In genomic region chr3:134838599-134838998, GRCh38 we compare ENCODE assay signal across 2 cellular contexts.
TF ChIP-seq lines count a peak whose summit lies in the region.

No MANE protein-coding gene starts in this region.

TF ChIP-seq in GM23338, 12 proteins besides CTCF, POLR2A, EP300 and RAD21 (continued from another document):
- TF ChIP-seq, protein P1, sequence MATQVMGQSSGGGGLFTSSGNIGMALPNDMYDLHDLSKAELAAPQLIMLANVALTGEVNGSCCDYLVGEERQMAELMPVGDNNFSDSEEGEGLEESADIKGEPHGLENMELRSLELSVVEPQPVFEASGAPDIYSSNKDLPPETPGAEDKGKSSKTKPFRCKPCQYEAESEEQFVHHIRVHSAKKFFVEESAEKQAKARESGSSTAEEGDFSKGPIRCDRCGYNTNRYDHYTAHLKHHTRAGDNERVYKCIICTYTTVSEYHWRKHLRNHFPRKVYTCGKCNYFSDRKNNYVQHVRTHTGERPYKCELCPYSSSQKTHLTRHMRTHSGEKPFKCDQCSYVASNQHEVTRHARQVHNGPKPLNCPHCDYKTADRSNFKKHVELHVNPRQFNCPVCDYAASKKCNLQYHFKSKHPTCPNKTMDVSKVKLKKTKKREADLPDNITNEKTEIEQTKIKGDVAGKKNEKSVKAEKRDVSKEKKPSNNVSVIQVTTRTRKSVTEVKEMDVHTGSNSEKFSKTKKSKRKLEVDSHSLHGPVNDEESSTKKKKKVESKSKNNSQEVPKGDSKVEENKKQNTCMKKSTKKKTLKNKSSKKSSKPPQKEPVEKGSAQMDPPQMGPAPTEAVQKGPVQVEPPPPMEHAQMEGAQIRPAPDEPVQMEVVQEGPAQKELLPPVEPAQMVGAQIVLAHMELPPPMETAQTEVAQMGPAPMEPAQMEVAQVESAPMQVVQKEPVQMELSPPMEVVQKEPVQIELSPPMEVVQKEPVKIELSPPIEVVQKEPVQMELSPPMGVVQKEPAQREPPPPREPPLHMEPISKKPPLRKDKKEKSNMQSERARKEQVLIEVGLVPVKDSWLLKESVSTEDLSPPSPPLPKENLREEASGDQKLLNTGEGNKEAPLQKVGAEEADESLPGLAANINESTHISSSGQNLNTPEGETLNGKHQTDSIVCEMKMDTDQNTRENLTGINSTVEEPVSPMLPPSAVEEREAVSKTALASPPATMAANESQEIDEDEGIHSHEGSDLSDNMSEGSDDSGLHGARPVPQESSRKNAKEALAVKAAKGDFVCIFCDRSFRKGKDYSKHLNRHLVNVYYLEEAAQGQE (IDR thresholded peaks at IDR 0.05; ENCODE audit: unreplicated experiment), result no peak
- TF ChIP-seq ETS1 (IDR thresholded peaks at IDR 0.05), result no peak
- TF ChIP-seq STAT1 (IDR thresholded peaks at IDR 0.05; ENCODE audit: unreplicated experiment), result no peak
- TF ChIP-seq, protein P2, sequence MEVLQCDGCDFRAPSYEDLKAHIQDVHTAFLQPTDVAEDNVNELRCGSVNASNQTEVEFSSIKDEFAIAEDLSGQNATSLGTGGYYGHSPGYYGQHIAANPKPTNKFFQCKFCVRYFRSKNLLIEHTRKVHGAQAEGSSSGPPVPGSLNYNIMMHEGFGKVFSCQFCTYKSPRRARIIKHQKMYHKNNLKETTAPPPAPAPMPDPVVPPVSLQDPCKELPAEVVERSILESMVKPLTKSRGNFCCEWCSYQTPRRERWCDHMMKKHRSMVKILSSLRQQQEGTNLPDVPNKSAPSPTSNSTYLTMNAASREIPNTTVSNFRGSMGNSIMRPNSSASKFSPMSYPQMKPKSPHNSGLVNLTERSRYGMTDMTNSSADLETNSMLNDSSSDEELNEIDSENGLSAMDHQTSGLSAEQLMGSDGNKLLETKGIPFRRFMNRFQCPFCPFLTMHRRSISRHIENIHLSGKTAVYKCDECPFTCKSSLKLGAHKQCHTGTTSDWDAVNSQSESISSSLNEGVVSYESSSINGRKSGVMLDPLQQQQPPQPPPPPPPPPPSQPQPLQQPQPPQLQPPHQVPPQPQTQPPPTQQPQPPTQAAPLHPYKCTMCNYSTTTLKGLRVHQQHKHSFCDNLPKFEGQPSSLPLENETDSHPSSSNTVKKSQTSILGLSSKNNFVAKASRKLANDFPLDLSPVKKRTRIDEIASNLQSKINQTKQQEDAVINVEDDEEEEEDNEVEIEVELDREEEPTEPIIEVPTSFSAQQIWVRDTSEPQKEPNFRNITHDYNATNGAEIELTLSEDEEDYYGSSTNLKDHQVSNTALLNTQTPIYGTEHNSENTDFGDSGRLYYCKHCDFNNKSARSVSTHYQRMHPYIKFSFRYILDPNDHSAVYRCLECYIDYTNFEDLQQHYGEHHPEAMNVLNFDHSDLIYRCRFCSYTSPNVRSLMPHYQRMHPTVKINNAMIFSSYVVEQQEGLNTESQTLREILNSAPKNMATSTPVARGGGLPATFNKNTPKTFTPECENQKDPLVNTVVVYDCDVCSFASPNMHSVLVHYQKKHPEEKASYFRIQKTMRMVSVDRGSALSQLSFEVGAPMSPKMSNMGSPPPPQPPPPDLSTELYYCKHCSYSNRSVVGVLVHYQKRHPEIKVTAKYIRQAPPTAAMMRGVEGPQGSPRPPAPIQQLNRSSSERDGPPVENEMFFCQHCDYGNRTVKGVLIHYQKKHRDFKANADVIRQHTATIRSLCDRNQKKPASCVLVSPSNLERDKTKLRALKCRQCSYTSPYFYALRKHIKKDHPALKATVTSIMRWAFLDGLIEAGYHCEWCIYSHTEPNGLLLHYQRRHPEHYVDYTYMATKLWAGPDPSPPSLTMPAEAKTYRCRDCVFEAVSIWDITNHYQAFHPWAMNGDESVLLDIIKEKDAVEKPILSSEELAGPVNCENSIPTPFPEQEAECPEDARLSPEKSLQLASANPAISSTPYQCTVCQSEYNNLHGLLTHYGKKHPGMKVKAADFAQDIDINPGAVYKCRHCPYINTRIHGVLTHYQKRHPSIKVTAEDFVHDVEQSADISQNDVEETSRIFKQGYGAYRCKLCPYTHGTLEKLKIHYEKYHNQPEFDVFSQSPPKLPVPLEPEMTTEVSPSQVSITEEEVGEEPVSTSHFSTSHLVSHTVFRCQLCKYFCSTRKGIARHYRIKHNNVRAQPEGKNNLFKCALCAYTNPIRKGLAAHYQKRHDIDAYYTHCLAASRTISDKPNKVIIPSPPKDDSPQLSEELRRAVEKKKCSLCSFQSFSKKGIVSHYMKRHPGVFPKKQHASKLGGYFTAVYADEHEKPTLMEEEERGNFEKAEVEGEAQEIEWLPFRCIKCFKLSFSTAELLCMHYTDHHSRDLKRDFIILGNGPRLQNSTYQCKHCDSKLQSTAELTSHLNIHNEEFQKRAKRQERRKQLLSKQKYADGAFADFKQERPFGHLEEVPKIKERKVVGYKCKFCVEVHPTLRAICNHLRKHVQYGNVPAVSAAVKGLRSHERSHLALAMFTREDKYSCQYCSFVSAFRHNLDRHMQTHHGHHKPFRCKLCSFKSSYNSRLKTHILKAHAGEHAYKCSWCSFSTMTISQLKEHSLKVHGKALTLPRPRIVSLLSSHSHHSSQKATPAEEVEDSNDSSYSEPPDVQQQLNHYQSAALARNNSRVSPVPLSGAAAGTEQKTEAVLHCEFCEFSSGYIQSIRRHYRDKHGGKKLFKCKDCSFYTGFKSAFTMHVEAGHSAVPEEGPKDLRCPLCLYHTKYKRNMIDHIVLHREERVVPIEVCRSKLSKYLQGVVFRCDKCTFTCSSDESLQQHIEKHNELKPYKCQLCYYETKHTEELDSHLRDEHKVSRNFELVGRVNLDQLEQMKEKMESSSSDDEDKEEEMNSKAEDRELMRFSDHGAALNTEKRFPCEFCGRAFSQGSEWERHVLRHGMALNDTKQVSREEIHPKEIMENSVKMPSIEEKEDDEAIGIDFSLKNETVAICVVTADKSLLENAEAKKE (CRISPR knock-in tag; IDR thresholded peaks at IDR 0.05), result no peak
- no peak for TF ChIP-seq POLR2AphosphoS5 (IDR thresholded peaks at IDR 0.05; ENCODE audit: low read depth)

TF ChIP-seq in liver, 16 proteins besides CTCF, POLR2A, EP300 and RAD21 (continued from another document):
- TF ChIP-seq, protein P1 (IDR thresholded peaks at IDR 0.05), result no peak
- TF ChIP-seq RXRA (IDR thresholded peaks at IDR 0.05), result no peak
- no peak for TF ChIP-seq NR2F2 (IDR thresholded peaks at IDR 0.05)
- TF ChIP-seq HNF4G (IDR thresholded peaks at IDR 0.05), result no peak
- no peak for TF ChIP-seq ATF3 (IDR thresholded peaks at IDR 0.05)
- no peak for TF ChIP-seq FOXA2 (IDR thresholded peaks at IDR 0.05)
- TF ChIP-seq JUND (IDR thresholded peaks at IDR 0.05), result no peak
- no peak for TF ChIP-seq GABPA (IDR thresholded peaks at IDR 0.05 in 1 of 2, conservative IDR thresholded peaks at IDR 0.05 in 1 of 2)
